ENCODE assay signal across 1 cellular context in genomic region chr14:99624971-99625370, GRCh38.
TF ChIP-seq lines count a peak whose summit lies in the region.

No MANE protein-coding gene starts in this region.

TF ChIP-seq in IMR-90, 13 proteins besides CTCF, POLR2A, EP300 and RAD21:
- TF ChIP-seq NFE2L2 (IDR thresholded peaks at IDR 0.05; ENCODE audit: low read depth, low read length), result no peak
- TF ChIP-seq SMC3 (IDR thresholded peaks at IDR 0.05; ENCODE audit: low read depth, low read length), result no peak
- TF ChIP-seq, protein P1, sequence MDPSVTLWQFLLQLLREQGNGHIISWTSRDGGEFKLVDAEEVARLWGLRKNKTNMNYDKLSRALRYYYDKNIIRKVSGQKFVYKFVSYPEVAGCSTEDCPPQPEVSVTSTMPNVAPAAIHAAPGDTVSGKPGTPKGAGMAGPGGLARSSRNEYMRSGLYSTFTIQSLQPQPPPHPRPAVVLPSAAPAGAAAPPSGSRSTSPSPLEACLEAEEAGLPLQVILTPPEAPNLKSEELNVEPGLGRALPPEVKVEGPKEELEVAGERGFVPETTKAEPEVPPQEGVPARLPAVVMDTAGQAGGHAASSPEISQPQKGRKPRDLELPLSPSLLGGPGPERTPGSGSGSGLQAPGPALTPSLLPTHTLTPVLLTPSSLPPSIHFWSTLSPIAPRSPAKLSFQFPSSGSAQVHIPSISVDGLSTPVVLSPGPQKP (IDR thresholded peaks at IDR 0.05; ENCODE audit: borderline replicate concordance, low read depth, low read length), result no peak
- no peak for TF ChIP-seq MAZ (IDR thresholded peaks at IDR 0.05; ENCODE audit: borderline replicate concordance, low read depth, low read length)
- TF ChIP-seq RFX5 (IDR thresholded peaks at IDR 0.05; ENCODE audit: low read depth, low read length), result no peak
- no peak for TF ChIP-seq CEBPB (IDR thresholded peaks at IDR 0.05; ENCODE audit: low read depth, low read length)
- TF ChIP-seq CHD1 (IDR thresholded peaks at IDR 0.05; ENCODE audit: low read depth, low read length), result no peak
- TF ChIP-seq MAFK (IDR thresholded peaks at IDR 0.05; ENCODE audit: low read depth, low read length), result no peak
- TF ChIP-seq FOS (IDR thresholded peaks at IDR 0.05; ENCODE audit: low read depth, low read length), result no peak
- no peak for TF ChIP-seq BHLHE40 (IDR thresholded peaks at IDR 0.05; ENCODE audit: low read depth, low read length)
- TF ChIP-seq, protein P2, sequence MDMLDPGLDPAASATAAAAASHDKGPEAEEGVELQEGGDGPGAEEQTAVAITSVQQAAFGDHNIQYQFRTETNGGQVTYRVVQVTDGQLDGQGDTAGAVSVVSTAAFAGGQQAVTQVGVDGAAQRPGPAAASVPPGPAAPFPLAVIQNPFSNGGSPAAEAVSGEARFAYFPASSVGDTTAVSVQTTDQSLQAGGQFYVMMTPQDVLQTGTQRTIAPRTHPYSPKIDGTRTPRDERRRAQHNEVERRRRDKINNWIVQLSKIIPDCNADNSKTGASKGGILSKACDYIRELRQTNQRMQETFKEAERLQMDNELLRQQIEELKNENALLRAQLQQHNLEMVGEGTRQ (IDR thresholded peaks at IDR 0.05; ENCODE audit: low read depth, low read length), result no peak
- no peak for TF ChIP-seq RCOR1 (IDR thresholded peaks at IDR 0.05; ENCODE audit: insufficient replicate concordance, low read length)
- TF ChIP-seq MXI1 (IDR thresholded peaks at IDR 0.05; ENCODE audit: borderline replicate concordance, low read depth, low read length), result no peak
